In the genomic region with DNA sequence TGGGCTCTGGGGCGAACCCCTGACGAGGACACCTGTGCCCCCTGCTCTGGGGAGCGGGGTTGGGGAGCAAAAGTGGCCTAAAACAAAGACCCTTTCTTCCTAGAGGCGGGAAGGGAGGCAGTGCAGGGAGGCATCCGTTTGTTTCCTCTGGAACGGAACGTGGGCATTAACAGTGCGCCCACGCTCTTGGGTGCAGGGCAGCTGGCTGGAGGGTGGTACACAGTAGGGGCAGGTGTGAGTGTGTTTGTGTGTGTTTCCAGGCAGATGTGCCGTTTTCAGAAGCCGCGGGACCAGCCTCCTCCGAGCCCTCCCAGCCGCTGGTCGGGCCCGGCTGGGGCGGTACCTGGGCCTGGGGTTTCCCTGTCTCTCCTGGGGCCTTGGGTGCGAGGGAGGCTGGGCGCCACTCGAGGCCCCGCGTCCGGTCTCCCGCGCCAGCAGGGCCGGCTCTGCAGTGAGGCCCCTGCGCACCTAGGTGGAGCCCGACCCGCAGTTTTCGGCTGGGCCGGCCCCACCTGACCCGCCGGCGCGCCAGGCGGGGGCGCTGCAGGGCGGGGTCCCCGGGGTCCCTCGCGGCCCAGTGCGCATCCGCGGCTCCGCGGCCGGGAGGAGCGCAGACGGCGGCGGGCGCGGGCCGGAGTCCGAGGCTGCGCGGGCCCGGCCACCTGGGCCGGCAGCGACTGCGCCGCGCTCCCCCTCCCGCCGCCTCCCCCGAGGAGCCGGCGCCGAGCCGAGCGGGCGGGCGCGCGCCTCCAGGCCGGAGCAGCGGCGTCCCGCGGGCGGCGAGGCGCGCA, we compare ENCODE assay signal across 9 cellular contexts.
DNase-seq lines count a peak whose midpoint lies in the region; ATAC-seq and TF ChIP-seq lines count a peak whose summit lies in the region.
"Had no signal": no experiment of that assay in that cellular context is flagged by ENCODE, and none has a peak within 500 bp of the region (broad histone marks: within the 10 kb centered on the region; RNA-seq: fewer than 3 reads in every experiment).

No MANE protein-coding gene starts in this region.

- DNase-seq in breast epithelium (ENCODE audit: low spot score in 2 of 2) (peak in 1 of 2 donors; percentile 32), MCF 10A (ENCODE audit: unreplicated experiment) (no peak), SK-N-MC (ENCODE audit: low read depth, low spot score) (no peak), head of caudate nucleus (peak in 38 of 42 donors; percentile 49 to 89 (median 74)), prostate gland (ENCODE audit: low spot score) (peak; percentile 40), cerebellar nuclear complex (lab: John Stamatoyannopoulos, UW) (no peak), GM13977 (ENCODE audit: low spot score) (no peak)

- H3K27ac ChIP-seq in breast epithelium: no peak overlapping the region
- H3K27ac ChIP-seq in SK-N-MC: no peak overlapping the region
- H3K27ac ChIP-seq in prostate gland: no peak overlapping the region

- H3K9me3 Mint-ChIP-seq in MCF 10A (ENCODE audit: unreplicated experiment): peaks cover 25% of the 10 kb centered on the region

- no peak for ATAC-seq in HG02763 (IDR thresholded peaks at IDR 0.05; ENCODE audit: unreplicated experiment)
- ATAC-seq: GM12878 had no signal

- H3K27me3 Mint-ChIP-seq in MCF 10A (ENCODE audit: insufficient read depth, unreplicated experiment): no peaks in the 10 kb centered on the region

- POLR2A ChIA-PET in MCF 10A (lab: Yijun Ruan, JAX): no interaction called here

- TF ChIP-seq POLR2A in breast epithelium (IDR thresholded peaks at IDR 0.05) (no peak), prostate gland (IDR thresholded peaks at IDR 0.05) (no peak)

- no peaks in the 10 kb centered on the region for H3K4me1 Mint-ChIP-seq in MCF 10A (ENCODE audit: insufficient read depth, unreplicated experiment)

- in situ Hi-C loops in GM13977 (cut with MboI; ENCODE audit: low pct_unique_long_range_greater_than_20kb, low sequenced_read_pairs, unreplicated experiment): no loop called here

- peak in 2 of 3 donors; percentile 30 to 33 for TF ChIP-seq CTCF in breast epithelium (IDR thresholded peaks at IDR 0.05)
- TF ChIP-seq CTCF in MCF 10A (IDR thresholded peaks at IDR 0.05; ENCODE audit: unreplicated experiment): no peak
- peak; percentile 18 to 81 (median 54) for TF ChIP-seq CTCF in prostate gland (IDR thresholded peaks at IDR 0.05)
- TF ChIP-seq CTCF in GM13977 (IDR thresholded peaks at IDR 0.05; ENCODE audit: extremely low read depth, insufficient read depth, missing control alignments): no peak

- H3K4me1 ChIP-seq in breast epithelium (no peaks in the 10 kb centered on the region), prostate gland (replicated peaks) (no peaks in the 10 kb centered on the region)

- no peaks in the 10 kb centered on the region for H3K36me3 Mint-ChIP-seq in MCF 10A (ENCODE audit: insufficient read depth, unreplicated experiment)

- peaks cover 3 to 39% of the 10 kb centered on the region in 2 donors for H3K27me3 ChIP-seq in breast epithelium
- no peaks in the 10 kb centered on the region for H3K27me3 ChIP-seq in prostate gland (replicated peaks; ENCODE audit: insufficient read depth)

- H3K27ac Mint-ChIP-seq in MCF 10A (ENCODE audit: low read depth, unreplicated experiment): no peak overlapping the region

- peaks cover 0 to 10% of the 10 kb centered on the region in 2 donors for H3K9me3 ChIP-seq in breast epithelium
- H3K9me3 ChIP-seq in SK-N-MC (ENCODE audit: low read depth, low read length): 0 out of 2 replicates have a peak, but pooled peaks cover 3% of the 10 kb centered on the region
- H3K9me3 ChIP-seq in prostate gland: no peaks in the 10 kb centered on the region

- intact Hi-C loops in breast epithelium (cut with DNase I; ENCODE audit: low total_unique reads) (no loop called here), MCF 10A (cut with micrococcal nuclease) (no loop called here), head of caudate nucleus (cut with DNase I) (loop anchor here (2.0 to 10.0 kb wide), 5 partner anchors 127 to 1060 kb away; no protein-coding TSS in a partner anchor), prostate gland (cut with DNase I) (loop anchor here (5.0 to 10.0 kb wide), 2 partner anchors 732 to 1060 kb away; no protein-coding TSS in a partner anchor)

- CTCF ChIA-PET in MCF 10A (lab: Yijun Ruan, JAX): no interaction called here

- no peak overlapping the region for H3K4me3 Mint-ChIP-seq in MCF 10A (ENCODE audit: unreplicated experiment)

- WGBS in prostate gland: 11% methylated on average over 51 of the region's 84 CpGs

- BruUV-seq in MCF 10A (replicated peaks; lab: Mats Ljungman, UMichigan): no TSS peak

- H3K9ac ChIP-seq in SK-N-MC (ENCODE audit: insufficient read length): no peak overlapping the region

- H3K4me3 ChIP-seq in breast epithelium (peak overlapping the region in 2 of 3 donors; percentile 34 to 55), SK-N-MC (peak overlapping the region; percentile 62), prostate gland (no peak overlapping the region)
- H3K4me3 ChIP-seq: GM12878 had no signal

- H3K36me3 ChIP-seq in breast epithelium (no peaks in the 10 kb centered on the region), SK-N-MC (ENCODE audit: insufficient read depth, low read length) (peaks cover 8% of the 10 kb centered on the region), prostate gland (no peaks in the 10 kb centered on the region)

Comparison
In these comparisons a context has a peak if more than half of its experiments do, and no peak if none do; other contexts are left out.
1. CTCF ChIP-seq: peak in breast epithelium (2 of 3) and prostate gland (4 of 4); none in MCF 10A (single experiment) and GM13977 (single experiment).
2. DNase-seq: peak in head of caudate nucleus (38 of 42) and prostate gland (single experiment); none in MCF 10A (single experiment), SK-N-MC (single experiment), cerebellar nuclear complex (0 of 2) and GM13977 (single experiment).
3. H3K4me3 ChIP-seq: peak in breast epithelium (2 of 3) and SK-N-MC (single experiment); none in prostate gland (0 of 2).
4. intact Hi-C loops: an anchor here in head of caudate nucleus (2.0 to 10.0 kb wide) and prostate gland (5.0 to 10.0 kb wide); none called in breast epithelium and MCF 10A.